ENCODE assay signal across 8 cellular contexts in the genomic region with DNA sequence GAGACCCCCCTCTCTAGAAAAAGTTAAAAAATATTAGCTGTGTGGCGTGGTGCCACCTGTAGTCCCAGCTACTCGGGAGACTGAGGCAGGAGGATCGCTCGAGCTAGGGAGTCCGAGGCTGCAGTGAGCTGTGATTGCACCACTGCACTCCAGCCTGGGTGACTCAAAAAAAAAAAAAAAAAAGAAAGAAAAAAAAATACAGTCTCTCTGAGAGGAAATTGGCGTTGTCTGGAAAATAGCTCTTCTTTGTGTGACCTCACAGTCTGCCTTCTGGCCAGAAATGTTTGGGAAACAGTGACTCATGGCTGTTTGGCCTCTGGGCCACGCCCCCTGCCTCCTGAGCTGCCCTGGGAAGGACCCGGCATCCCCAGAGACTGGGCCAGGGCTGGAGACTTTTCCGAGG. TPM values are rescaled to one million over a fixed set of nuclear protein-coding genes. Genes with fewer than 3 reads are reported as not detected.
DNase-seq lines count a peak whose midpoint lies in the region; ATAC-seq and TF ChIP-seq lines count a peak whose summit lies in the region.

No MANE protein-coding gene starts in this region.

- ATAC-seq in GM21423 (IDR thresholded peaks at IDR 0.05; ENCODE audit: unreplicated experiment) (no peak), GM21390 (IDR thresholded peaks at IDR 0.05; ENCODE audit: unreplicated experiment) (no peak), HG02610 (IDR thresholded peaks at IDR 0.05; ENCODE audit: unreplicated experiment) (no peak)

- no peak overlapping the region for H3K9ac ChIP-seq in neuronal stem cell (ENCODE audit: low read depth, low read length, poor library complexity)

- no peak overlapping the region for H4K8ac ChIP-seq in neuronal stem cell (ENCODE audit: low read depth, low read length)

- no peak overlapping the region for H3K4ac ChIP-seq in neuronal stem cell (ENCODE audit: low read length)

- H3K4me3 Mint-ChIP-seq in HFFc6 = peak overlapping the region; percentile 39; the same call in 1 of the 2 replicates

- no peak overlapping the region for H2BK5ac ChIP-seq in neuronal stem cell (ENCODE audit: low read length)

- no peaks in the 10 kb centered on the region for H3K9me3 ChIP-seq in neuronal stem cell (replicated peaks in 1 of 2; ENCODE audit: control insufficient read depth in 2 of 2, insufficient read depth in 1 of 2, low read depth in 1 of 2, low read length in 2 of 2)

- H4K91ac ChIP-seq in neuronal stem cell (ENCODE audit: low read depth, low read length, poor library complexity) = no peak overlapping the region

- H3K18ac ChIP-seq in neuronal stem cell (ENCODE audit: low read length) = no peak overlapping the region

- no peak overlapping the region for H2BK12ac ChIP-seq in neuronal stem cell (ENCODE audit: low read length)

- no peaks in the 10 kb centered on the region for H3K79me1 ChIP-seq in neuronal stem cell (ENCODE audit: low read depth, low read length)

- no peak overlapping the region for H2AK5ac ChIP-seq in neuronal stem cell (ENCODE audit: low read depth, low read length)

- no peak for TF ChIP-seq CTCF in HFFc6 (IDR thresholded peaks at IDR 0.05)

- H3K4me2 ChIP-seq in neuronal stem cell (ENCODE audit: insufficient read depth, low read length, poor library complexity, severe bottlenecking) = no peak overlapping the region

- no peak overlapping the region for H2BK15ac ChIP-seq in neuronal stem cell (ENCODE audit: low read length)

- no peak overlapping the region for H3K4me3 ChIP-seq in neuronal stem cell (ENCODE audit: low read length in 2 of 2)

- peak overlapping the region; percentile 19 for H3K27ac ChIP-seq in neuronal stem cell (replicated peaks; ENCODE audit: low read length)

- no peaks in the 10 kb centered on the region; the same call in 1 of the 2 replicates for H3K27me3 Mint-ChIP-seq in HFFc6 (ENCODE audit: insufficient read depth)

- DNase-seq in HFFc6 (peak; percentile 97), SK-N-DZ (ENCODE audit: low spot score) (peak; percentile 25), fibroblast of peridontal ligament (ENCODE audit: extremely low read depth) (peak; percentile 99), neuronal stem cell (ENCODE audit: low spot score) (peak; percentile 41)
- DNase-seq in activated T-cell treated with anti-CD3 and anti-CD28 coated beads, Interleukin-2, amount 50 U/mL, for 48 hours = no peak

- no peaks in the 10 kb centered on the region for H3K27me3 ChIP-seq in neuronal stem cell (ENCODE audit: control insufficient read depth in 3 of 3, insufficient read depth in 3 of 3, low read depth in 1 of 3, low read length in 3 of 3)

- peak overlapping the region; percentile 58 for H2AFZ ChIP-seq in neuronal stem cell (ENCODE audit: low read length)

- no peak overlapping the region for H3K23ac ChIP-seq in neuronal stem cell (ENCODE audit: low read depth, low read length, poor library complexity)

- H3K4me1 Mint-ChIP-seq in HFFc6 (ENCODE audit: low read depth) = peaks cover 15% of the 10 kb centered on the region

- WGBS in neuronal stem cell (ENCODE audit: extremely low coverage in 2 of 2, insufficient read length in 2 of 2, insufficient replicate concordance in 1 of 2), 2 donors = no CpG with 5 or more reads among the region's 9 CpGs

- H3K9me3 Mint-ChIP-seq in HFFc6 = no peaks in the 10 kb centered on the region

- no peak overlapping the region for H3K14ac ChIP-seq in neuronal stem cell (ENCODE audit: low read length)

- H3K27ac Mint-ChIP-seq in HFFc6 = peak overlapping the region; percentile 64

- peaks cover 0 to 4% of the 10 kb centered on the region in 2 donors for H3K4me1 ChIP-seq in neuronal stem cell (ENCODE audit: control insufficient read depth in 2 of 2, insufficient read depth in 1 of 2, low read depth in 1 of 2, low read length in 2 of 2)

- no peak overlapping the region for H2BK120ac ChIP-seq in neuronal stem cell (ENCODE audit: low read depth, low read length)

- H3K36me3 ChIP-seq in neuronal stem cell (replicated peaks in 1 of 2; ENCODE audit: control insufficient read depth in 2 of 2, insufficient read depth in 2 of 2, low read length in 2 of 2) = no peaks in the 10 kb centered on the region

- H3K36me3 Mint-ChIP-seq in HFFc6 (ENCODE audit: low read depth) = no peaks in the 10 kb centered on the region

RNA-seq across cellular contexts. Expression of gene MARCHF2, which starts 10.7 kb away (rescaled TPM):
- 10 to 100 TPM; 23.5 to 30.2 (median 26.0) TPM for total RNA-seq in HFFc6 (2021; fragmentation: NEBNext Ultra II Directional; extraction: Animal tissue kit (Norgen Biotek cat#: 25700))
- polyA plus RNA-seq in SK-N-DZ (2014; cell fraction: cytosol; rRNA removed) = 25.4 and 35.9 TPM in 2 replicates
- polyA plus RNA-seq in SK-N-DZ (2014; cell fraction: nucleus; rRNA removed) = 4.4 and 24.5 TPM in 2 replicates
- polyA plus RNA-seq in neuronal stem cell (2013, experiment 1 of 2) = 25.7 TPM
- polyA plus RNA-seq in neuronal stem cell (2013, experiment 2 of 2) = 24.5 TPM

RNA-seq across cellular contexts. Expression of gene HNRNPM, which starts 21.0 kb away (rescaled TPM):
- 100 to 1,000 TPM; 144 to 217 (median 194) TPM for total RNA-seq in HFFc6 (2021; fragmentation: NEBNext Ultra II Directional; extraction: Animal tissue kit (Norgen Biotek cat#: 25700))
- 53.0 and 93.0 TPM in 2 replicates for polyA plus RNA-seq in SK-N-DZ (2014; cell fraction: cytosol; rRNA removed)
- 80.9 and 107 TPM in 2 replicates for polyA plus RNA-seq in SK-N-DZ (2014; cell fraction: nucleus; rRNA removed)
- 112 TPM for polyA plus RNA-seq in neuronal stem cell (2013, experiment 1 of 2)
- polyA plus RNA-seq in neuronal stem cell (2013, experiment 2 of 2) = 111 TPM

RNA-seq across cellular contexts. Expression of gene RAB11B, which starts 33.7 kb away (rescaled TPM):
- total RNA-seq in HFFc6 (2021; fragmentation: NEBNext Ultra II Directional; extraction: Animal tissue kit (Norgen Biotek cat#: 25700)) = 100 to 1,000 TPM in 1 of 6 experiments, 10 to 100 TPM in 5; 82.5 to 107 (median 92.4) TPM
- polyA plus RNA-seq in SK-N-DZ (2014; cell fraction: cytosol; rRNA removed) = 28.0 and 30.6 TPM in 2 replicates
- polyA plus RNA-seq in SK-N-DZ (2014; cell fraction: nucleus; rRNA removed) = 44.8 and 76.4 TPM in 2 replicates
- 104 TPM for polyA plus RNA-seq in neuronal stem cell (2013, experiment 1 of 2)
- polyA plus RNA-seq in neuronal stem cell (2013, experiment 2 of 2) = 102 TPM

RNA-seq across cellular contexts. Expression of gene ANGPTL4, which starts 59.9 kb away (rescaled TPM):
- 1 to 10 TPM; 1.5 to 9.8 (median 2.0) TPM for total RNA-seq in HFFc6 (2021; fragmentation: NEBNext Ultra II Directional; extraction: Animal tissue kit (Norgen Biotek cat#: 25700))
- 5.6 and 6.3 TPM in 2 replicates for polyA plus RNA-seq in SK-N-DZ (2014; cell fraction: cytosol; rRNA removed)
- polyA plus RNA-seq in SK-N-DZ (2014; cell fraction: nucleus; rRNA removed) = 11.7 and 12.2 TPM in 2 replicates
- polyA plus RNA-seq in neuronal stem cell (2013, experiment 1 of 2) = 2.7 TPM
- 3.0 TPM for polyA plus RNA-seq in neuronal stem cell (2013, experiment 2 of 2)

Comparison
In these comparisons a context has a peak if more than half of its experiments do, and no peak if none do; other contexts are left out.
1. DNase-seq: peak in HFFc6 (single experiment), SK-N-DZ (single experiment), fibroblast of peridontal ligament (single experiment) and neuronal stem cell (single experiment); none in activated T-cell treated with anti-CD3 and anti-CD28 coated beads, Interleukin-2, amount 50 U/mL, for 48 hours (0 of 2).